ENCODE assay signal across 18 cellular contexts in genomic region chr10:79390057-79390456, GRCh38. TPM values are rescaled to one million over a fixed set of nuclear protein-coding genes. Genes with fewer than 3 reads are reported as not detected.
DNase-seq lines count a peak whose midpoint lies in the region; ATAC-seq, FAIRE-seq and TF ChIP-seq lines count a peak whose summit lies in the region.
"Had no signal": no experiment of that assay in that cellular context is flagged by ENCODE, and none has a peak within 500 bp of the region (broad histone marks: within the 10 kb centered on the region; RNA-seq: fewer than 3 reads in every experiment).

No MANE protein-coding gene starts in this region.

- TF ChIP-seq CTCF in nephron (IDR thresholded peaks at IDR 0.05; ENCODE audit: unreplicated experiment in 3 of 3), result no peak

- no peaks in the 10 kb centered on the region for H3K27me3 Mint-ChIP-seq in CD8-positive, alpha-beta memory T cell
- no peaks in the 10 kb centered on the region for H3K27me3 Mint-ChIP-seq in nephron (ENCODE audit: low read depth)
- H3K27me3 Mint-ChIP-seq: CD4-positive, alpha-beta memory T cell; IgD-negative memory B cell had no signal

- H3K27ac Mint-ChIP-seq in CD8-positive, alpha-beta memory T cell, result peak overlapping the region in 1 of 8 donors; percentile 2
- peak overlapping the region in 2 of 3 experiments; percentile 22 to 37 for H3K27ac Mint-ChIP-seq in nephron
- H3K27ac Mint-ChIP-seq: CD4-positive, alpha-beta memory T cell had no signal

- no peaks in the 10 kb centered on the region for H3K36me3 ChIP-seq in CD8-positive, alpha-beta memory T cell (ENCODE audit: insufficient read depth, low read length)

- no peak for DNase-seq in CD8-positive, alpha-beta memory T cell
- no peak for DNase-seq in left lobe of liver (ENCODE audit: low spot score)
- no peak for DNase-seq in NCI-H2171 treated with DMSO at 0.1 percent for 48 hours (lab: John Stamatoyannopoulos, UW)
- DNase-seq in H54 (ENCODE audit: insufficient read length, low spot score), result no peak
- DNase-seq: CD4-positive, alpha-beta memory T cell; DND-41; NCI-H187 treated with DMSO at 0.1 percent for 48 hours; NCI-H2107; NCI-H510A; PC-9; RPMI8226; SHP77 had no signal

- no peak for ATAC-seq in left lobe of liver
- no peak for ATAC-seq in HG02884 (IDR thresholded peaks at IDR 0.05; ENCODE audit: unreplicated experiment)

- no peaks in the 10 kb centered on the region for H3K9me3 Mint-ChIP-seq in CD8-positive, alpha-beta memory T cell
- no peaks in the 10 kb centered on the region for H3K9me3 Mint-ChIP-seq in nephron
- H3K9me3 Mint-ChIP-seq: CD4-positive, alpha-beta memory T cell; IgD-negative memory B cell had no signal

- no peak overlapping the region for H3K4me3 ChIP-seq in CD8-positive, alpha-beta memory T cell (ENCODE audit: low read length)
- H3K4me3 ChIP-seq: PC-9 had no signal

- POLR2A ChIA-PET in CD8-positive, alpha-beta memory T cell (lab: Charles Lee), result no interaction called here

- no peaks in the 10 kb centered on the region for H3K4me1 ChIP-seq in CD8-positive, alpha-beta memory T cell (ENCODE audit: insufficient read depth, low read length)

- CTCF ChIA-PET in CD8-positive, alpha-beta memory T cell (lab: Charles Lee), result interaction anchor here (1.4 kb wide), 2 partner anchors 10 to 15 kb away, joined by 4 to 5 read pairs; no protein-coding TSS in a partner anchor

- H3K27ac ChIP-seq in CD8-positive, alpha-beta memory T cell (ENCODE audit: low read depth, low read length), result peak overlapping the region; percentile 61
- H3K27ac ChIP-seq in cingulate gyrus (ENCODE audit: low read depth, low read length) (peak overlapping the region; percentile 39), temporal lobe (ENCODE audit: low read depth, low read length) (peak overlapping the region; percentile 38)
- H3K27ac ChIP-seq: PC-9 had no signal

- H3K4me1 Mint-ChIP-seq in CD8-positive, alpha-beta memory T cell, result no peaks in the 10 kb centered on the region
- peaks cover 6% of the 10 kb centered on the region for H3K4me1 Mint-ChIP-seq in nephron

- peaks cover 0 to 2% (median 0%) of the 10 kb centered on the region in 3 donors for H3K36me3 Mint-ChIP-seq in CD8-positive, alpha-beta memory T cell
- H3K36me3 Mint-ChIP-seq in nephron (ENCODE audit: low read depth), result peaks cover 28% of the 10 kb centered on the region
- H3K36me3 Mint-ChIP-seq: CD4-positive, alpha-beta memory T cell; IgD-negative memory B cell had no signal

- no peaks in the 10 kb centered on the region for H3K27me3 ChIP-seq in CD8-positive, alpha-beta memory T cell (ENCODE audit: insufficient read depth, low read length, poor library complexity, severe bottlenecking)

- FAIRE-seq in H54 (lab: Jason Lieb, UNC), result no peak
- FAIRE-seq: H1 had no signal

- H3K4me3 Mint-ChIP-seq in CD8-positive, alpha-beta memory T cell, result no peak overlapping the region
- H3K4me3 Mint-ChIP-seq in nephron, result no peak overlapping the region
- H3K4me3 Mint-ChIP-seq: CD4-positive, alpha-beta memory T cell; IgD-negative memory B cell had no signal

- TF ChIP-seq POLR2A in H54 (IDR thresholded peaks at IDR 0.05; ENCODE audit: low read depth, low read length), result no peak

- H3K9me3 ChIP-seq in CD8-positive, alpha-beta memory T cell (ENCODE audit: low read length), result no peaks in the 10 kb centered on the region

RNA-seq across cellular contexts. Expression of gene PPIF, which starts 42.8 kb away (rescaled TPM):
- total RNA-seq in CD8-positive, alpha-beta memory T cell, result 100 to 1,000 TPM; 173 to 181 TPM
- 13.7 TPM for polyA plus RNA-seq in CD8-positive, alpha-beta memory T cell
- total RNA-seq in temporal lobe (9.8 TPM), left lobe of liver (93.4 TPM)

RNA-seq across cellular contexts. Expression of gene ZCCHC24, which starts 55.4 kb away (rescaled TPM):
- under 1 TPM; 0.83 to 1.00 TPM for total RNA-seq in CD8-positive, alpha-beta memory T cell
- 1.4 TPM for polyA plus RNA-seq in CD8-positive, alpha-beta memory T cell
- total RNA-seq in temporal lobe (5.7 TPM), left lobe of liver (30.5 TPM)
